ENCODE assay signal across 22 cellular contexts in the genomic region with DNA sequence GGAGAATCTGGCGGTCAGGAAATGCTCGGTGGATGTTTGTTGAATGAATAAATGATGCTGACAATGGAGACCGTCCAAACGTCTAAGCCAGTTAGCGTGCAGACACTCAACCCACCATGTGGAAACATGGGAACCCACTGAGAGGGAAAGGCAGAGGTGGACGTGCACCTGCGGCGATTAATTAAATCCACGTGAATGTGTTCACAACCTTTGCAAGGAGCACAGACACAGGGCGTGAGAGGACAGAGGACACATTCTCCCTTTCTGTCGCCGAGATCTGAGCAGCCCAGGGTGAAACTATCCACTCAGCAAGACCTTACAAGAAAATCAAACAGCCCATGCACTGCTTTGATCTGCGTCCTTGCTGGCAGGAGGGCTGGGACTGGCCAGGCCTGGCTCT. TPM values are rescaled to one million over a fixed set of nuclear protein-coding genes. Genes with fewer than 3 reads are reported as not detected.
"Had no signal": no experiment of that assay in that cellular context is flagged by ENCODE, and none has a peak within 500 bp of the region (broad histone marks: within the 10 kb centered on the region; RNA-seq: fewer than 3 reads in every experiment).

No MANE protein-coding gene starts in this region.

- ATAC-seq: activated T-helper 17 cell treated with anti-CD3 and anti-CD28 coated beads, Interleukin-2, amount 50 U/mL, for 72 hours had no signal

- H3K4me3 ChIP-seq: adrenal gland, Peyer's patch had no signal

- H3K4me1 ChIP-seq: adrenal gland, Peyer's patch had no signal

- H3K36me3 Mint-ChIP-seq: activated naive CD8-positive, alpha-beta T cell treated with anti-CD3 and anti-CD28 coated beads, Interleukin-2, amount 10 ng/mL, durations not matched to agents 7 days and 5 days had no signal

- DNase-seq: activated CD4-positive, alpha-beta T cell treated with anti-CD3 and anti-CD28 coated beads for 48 hours; activated CD4-positive, alpha-beta T cell treated with anti-CD3 and anti-CD28 coated beads, Interleukin-2, amount 50 U/mL, for 4 hours; activated CD4-positive, CD25-positive, alpha-beta regulatory T cell treated with anti-CD3 and anti-CD28 coated beads, Interleukin-2, amount 50 U/mL, for 72 hours; activated CD8-positive, alpha-beta memory T cell treated with anti-CD3 and anti-CD28 coated beads for 24 hours; activated gamma-delta T cell; activated naive CD4-positive, alpha-beta T cell treated with anti-CD3 and anti-CD28 coated beads for 36 hours; activated naive CD8-positive, alpha-beta T cell treated with anti-CD3 and anti-CD28 coated beads, Interleukin-2, amount 10 ng/mL, durations not matched to agents 7 days and 5 days; activated T-cell treated with anti-CD3 and anti-CD28 coated beads for 4 hours; activated T-cell treated with anti-CD3 and anti-CD28 coated beads, Interleukin-2, amount 50 U/mL, for 48 hours; adrenal gland; anterior cingulate cortex; MM.1S; NCI-H146; NCI-H187 treated with DMSO at 0.1 percent for 48 hours; NCI-H2081 treated with DMSO at 0.1 percent for 48 hours; NCI-H446; SHP77 treated with DMSO at 0.1 percent for 48 hours had no signal

- H3K27ac Mint-ChIP-seq: activated naive CD4-positive, alpha-beta T cell treated with anti-CD3 and anti-CD28 coated beads for 36 hours; activated naive CD8-positive, alpha-beta T cell treated with anti-CD3 and anti-CD28 coated beads, Interleukin-2, amount 10 ng/mL, durations not matched to agents 7 days and 5 days; activated T-helper 17 cell treated with anti-CD3 and anti-CD28 coated beads, Interleukin-2, amount 50 U/mL, for 72 hours; T-helper 1 cell treated with Interleukin-12 subunit alpha and Interleukin-12 subunit beta and Interleukin-4 antibody, amounts not matched to agents 30 μg/mL and 1 μg/mL, for 36 hours had no signal

- H3K36me3 ChIP-seq: adrenal gland, Peyer's patch had no signal

- H3K9ac ChIP-seq: KMS-11 had no signal

- H3K4me2 ChIP-seq: KMS-11 had no signal

- H3K27ac ChIP-seq: adrenal gland, KMS-11, Peyer's patch, RWPE1 had no signal

- H3K9me3 ChIP-seq: adrenal gland had no signal

- H3K4me3 Mint-ChIP-seq: activated naive CD4-positive, alpha-beta T cell treated with anti-CD3 and anti-CD28 coated beads for 36 hours; activated naive CD8-positive, alpha-beta T cell treated with anti-CD3 and anti-CD28 coated beads, Interleukin-2, amount 10 ng/mL, durations not matched to agents 7 days and 5 days; activated T-helper 17 cell treated with anti-CD3 and anti-CD28 coated beads, Interleukin-2, amount 50 U/mL, for 72 hours; T-helper 1 cell treated with Interleukin-12 subunit alpha and Interleukin-12 subunit beta and Interleukin-4 antibody, amounts not matched to agents 30 μg/mL and 1 μg/mL, for 36 hours had no signal

- H3K27me3 ChIP-seq: adrenal gland, Peyer's patch had no signal

RNA-seq across cellular contexts. Expression of gene LINC01488, which starts 58.3 kb away (rescaled TPM):
- total RNA-seq: activated naive CD4-positive, alpha-beta T cell treated with anti-CD3 and anti-CD28 coated beads for 36 hours; activated naive CD8-positive, alpha-beta T cell treated with anti-CD3 and anti-CD28 coated beads, Interleukin-2, amount 10 ng/mL, durations not matched to agents 7 days and 5 days; activated T-helper 17 cell treated with anti-CD3 and anti-CD28 coated beads, Interleukin-2, amount 50 U/mL, for 72 hours; adrenal gland; Peyer's patch had no signal
- polyA plus RNA-seq: adrenal gland had no signal
